ENCODE assay signal across 8 cellular contexts in the genomic region with DNA sequence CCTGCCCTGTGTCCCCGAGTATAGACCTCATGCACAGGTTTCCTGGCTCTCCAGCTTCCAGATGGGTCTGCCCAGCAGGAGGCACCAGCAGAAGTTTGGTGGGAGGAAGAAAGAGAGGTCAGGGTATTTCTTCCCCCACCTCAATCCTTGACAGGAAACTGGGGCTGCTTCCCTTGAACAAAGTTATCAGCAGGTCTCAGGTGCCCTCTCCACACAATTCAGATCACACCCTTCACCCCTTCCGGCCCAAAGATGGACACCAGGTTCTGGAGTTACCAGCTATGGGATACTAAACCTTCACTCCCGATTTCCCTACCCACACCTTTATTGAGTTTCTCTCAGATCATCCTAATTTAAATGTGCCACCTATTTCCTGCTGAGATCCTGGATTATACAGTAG. TPM values are rescaled to one million over a fixed set of nuclear protein-coding genes. Genes with fewer than 3 reads are reported as not detected.
DNase-seq lines count a peak whose midpoint lies in the region; ATAC-seq and TF ChIP-seq lines count a peak whose summit lies in the region.

No MANE protein-coding gene starts in this region.

- H3K4me3 Mint-ChIP-seq in glutamatergic neuron (ENCODE audit: unreplicated experiment), result peak overlapping the region; percentile 100

- DNase-seq in DMS 273 (lab: John Stamatoyannopoulos, UW; ENCODE audit: unreplicated experiment), result peak; percentile 18
- DNase-seq in DMS 273 treated with DMSO at 0.1 percent for 48 hours (lab: John Stamatoyannopoulos, UW), result no peak
- no peak for DNase-seq in glutamatergic neuron
- no peak for DNase-seq in spleen
- no peak for DNase-seq in HuH-7 (ENCODE audit: low spot score)
- DNase-seq in left lobe of liver (ENCODE audit: low spot score), result no peak

- peak overlapping the region; percentile 100 for H3K27ac Mint-ChIP-seq in glutamatergic neuron (ENCODE audit: unreplicated experiment)

- H3K4me1 ChIP-seq in spleen, result peaks cover 45 to 89% (median 79%) of the 10 kb centered on the region in 6 donors

- H3K4me1 Mint-ChIP-seq in glutamatergic neuron (ENCODE audit: low read depth, unreplicated experiment), result peaks cover 13% of the 10 kb centered on the region

- TF ChIP-seq CTCF in WI38 (IDR thresholded peaks at IDR 0.05; ENCODE audit: low read depth, low read length) (no peak), glutamatergic neuron (IDR thresholded peaks at IDR 0.05; ENCODE audit: partially characterized antibody, unreplicated experiment) (no peak), spleen (IDR thresholded peaks at IDR 0.05 in 8 of 11, conservative IDR thresholded peaks at IDR 0.05 in 3 of 11) (no peak)

- intact Hi-C loops in spleen (cut with DNase I; ENCODE audit: low total_unique reads), result loop anchor here (10.0 kb wide), 2 partner anchors 105 to 535 kb away; a partner anchor contains a TSS

- TF ChIP-seq POLR2A in spleen (IDR thresholded peaks at IDR 0.05), result no peak

- no peaks in the 10 kb centered on the region for H3K36me3 Mint-ChIP-seq in glutamatergic neuron (ENCODE audit: unreplicated experiment)

- no peaks in the 10 kb centered on the region for H3K27me3 ChIP-seq in spleen (replicated peaks in 1 of 7)

- H3K27ac ChIP-seq in spleen, result peak overlapping the region in 1 of 8 donors; percentile 98

- ATAC-seq in HG03439 (IDR thresholded peaks at IDR 0.05; ENCODE audit: unreplicated experiment) (no peak), left lobe of liver (no peak)

- H3K4me3 ChIP-seq in WI38 (ENCODE audit: low read depth, low read length) (peak overlapping the region; percentile 99), spleen (peak overlapping the region in 6 of 8 donors; percentile 67 to 99 (median 96))

- 32 to 51% (median 44%) methylated on average over 3 of the region's 3 CpGs for WGBS in spleen, 5 donors

- H3K9me3 ChIP-seq in spleen, result no peaks in the 10 kb centered on the region

- peaks cover 2% of the 10 kb centered on the region for H3K9me3 Mint-ChIP-seq in glutamatergic neuron (ENCODE audit: unreplicated experiment)

- H3K27me3 Mint-ChIP-seq in glutamatergic neuron (ENCODE audit: unreplicated experiment), result peaks cover 4% of the 10 kb centered on the region

- peaks cover 4 to 40% (median 13%) of the 10 kb centered on the region in 6 donors for H3K36me3 ChIP-seq in spleen

RNA-seq across cellular contexts. Expression of a gene that starts 1.2 kb away (rescaled TPM):
- total RNA-seq in glutamatergic neuron (ENCODE audit: unreplicated experiment) (72.6 TPM), spleen (100 to 1,000 TPM in 1 of 7 donors, 10 to 100 TPM in 6; 61.4 to 118 (median 72.1) TPM), left lobe of liver (13.7 TPM)
- 10 to 100 TPM; 13.1 to 19.8 (median 14.6) TPM for polyA plus RNA-seq in spleen

RNA-seq across cellular contexts. Expression of a gene that starts 2.6 kb away (rescaled TPM):
- total RNA-seq in glutamatergic neuron (ENCODE audit: unreplicated experiment), result 48.4 TPM
- total RNA-seq in spleen, result 100 to 1,000 TPM in 6 of 7 donors, 10 to 100 TPM in 1; 98.9 to 220 (median 144) TPM
- 100 to 1,000 TPM; 182 to 204 (median 187) TPM for polyA plus RNA-seq in spleen
- 45.2 TPM for total RNA-seq in left lobe of liver

RNA-seq across cellular contexts. Expression of a gene that starts 38.1 kb away (rescaled TPM):
- total RNA-seq in glutamatergic neuron (ENCODE audit: unreplicated experiment) (0.15 TPM), spleen (10 to 100 TPM in 5 of 7 donors, 1 to 10 TPM in 2; 8.8 to 23.8 (median 14.1) TPM), left lobe of liver (0.23 TPM)
- polyA plus RNA-seq in spleen, result 10 to 100 TPM; 17.7 to 50.0 (median 34.8) TPM

RNA-seq across cellular contexts. Expression of a gene that starts 44.7 kb away (rescaled TPM):
- total RNA-seq in glutamatergic neuron (ENCODE audit: unreplicated experiment) (4.8 TPM), spleen (10 to 100 TPM in 1 of 7 donors, 1 to 10 TPM in 6; 5.9 to 12.7 (median 8.7) TPM), left lobe of liver (4.6 TPM)
- polyA plus RNA-seq in spleen, result 1 to 10 TPM; 1.1 to 2.3 (median 1.1) TPM
